Comparison of ENCODE assay signal across 8 cellular contexts in genomic region chr1:243848165-243849088, GRCh38. TPM values are rescaled to one million over a fixed set of nuclear protein-coding genes. Genes with fewer than 3 reads are reported as not detected.
A peak's percentile ranks its signal among the peaks of the same experiment; 100 is the strongest.
DNase-seq lines count a peak whose midpoint lies in the region; ATAC-seq and TF ChIP-seq lines count a peak whose summit lies in the region.

No MANE protein-coding gene starts in this region.

- POLR2A ChIA-PET in PC-9 (lab: Charles Lee; ENCODE audit: unreplicated experiment): no interaction called here

- H3K4me3 ChIP-seq in GM06990 (replicated peaks; ENCODE audit: low read depth, low read length): peak overlapping the region; percentile 75
- peak overlapping the region; percentile 69 for H3K4me3 ChIP-seq in PC-9
- H3K4me3 ChIP-seq in esophagus squamous epithelium: peak overlapping the region; percentile 65 to 90 (median 84)
- H3K4me3 ChIP-seq in prostate gland: peak overlapping the region; percentile 89 to 91

- no peaks in the 10 kb centered on the region; the same call in 1 of the 2 replicates for H4K20me1 ChIP-seq in PC-9 (ENCODE audit: insufficient read depth)

- H3K4me1 ChIP-seq in PC-9 (replicated peaks; ENCODE audit: insufficient read depth): peaks cover 52% of the 10 kb centered on the region
- H3K4me1 ChIP-seq in esophagus squamous epithelium: peaks cover 0 to 41% (median 0%) of the 10 kb centered on the region in 3 donors
- H3K4me1 ChIP-seq in prostate gland (replicated peaks): no peaks in the 10 kb centered on the region

- H2AFZ ChIP-seq in PC-9: peak overlapping the region; percentile 59

- no peak for TF ChIP-seq CTCF in GM06990 (IDR thresholded peaks at IDR 0.05; ENCODE audit: insufficient read depth, low read length, poor library complexity, severe bottlenecking)
- no peak for TF ChIP-seq CTCF in PC-9 (conservative IDR thresholded peaks at IDR 0.05)
- TF ChIP-seq CTCF in esophagus squamous epithelium (IDR thresholded peaks at IDR 0.05): no peak
- TF ChIP-seq CTCF in prostate gland (IDR thresholded peaks at IDR 0.05): no peak

- H3K36me3 ChIP-seq in GM06990 (ENCODE audit: control insufficient read depth, insufficient read depth, low read length) (no peaks in the 10 kb centered on the region), PC-9 (ENCODE audit: low read depth) (0 out of 2 replicates have a peak, but pooled peaks cover 8% of the 10 kb centered on the region), esophagus squamous epithelium (no peaks in the 10 kb centered on the region), prostate gland (no peaks in the 10 kb centered on the region)

- no peaks in the 10 kb centered on the region for H3K9me2 ChIP-seq in PC-9 (ENCODE audit: insufficient read depth)

- peaks cover 84% of the 10 kb centered on the region for H3K79me2 ChIP-seq in PC-9 (ENCODE audit: low read depth)

- H3K27me3 ChIP-seq in GM06990 (replicated peaks; ENCODE audit: control insufficient read depth, insufficient read depth, low read length): no peaks in the 10 kb centered on the region
- no peaks in the 10 kb centered on the region for H3K27me3 ChIP-seq in PC-9 (ENCODE audit: insufficient read depth, low read depth)
- peaks cover 0 to 33% (median 0%) of the 10 kb centered on the region in 4 donors for H3K27me3 ChIP-seq in esophagus squamous epithelium
- H3K27me3 ChIP-seq in prostate gland (replicated peaks; ENCODE audit: insufficient read depth): no peaks in the 10 kb centered on the region

- peaks cover 37% of the 10 kb centered on the region for H3F3A ChIP-seq in PC-9 (ENCODE audit: insufficient read depth, low read depth)

- ATAC-seq in GM18867 (IDR thresholded peaks at IDR 0.05; ENCODE audit: unreplicated experiment) (no peak), HG03095 (IDR thresholded peaks at IDR 0.05; ENCODE audit: unreplicated experiment) (no peak)

- H3K27ac ChIP-seq in PC-9 (peak overlapping the region; percentile 70), esophagus squamous epithelium (peak overlapping the region; percentile 92 to 98 (median 94)), prostate gland (peak overlapping the region; percentile 99)

- intact Hi-C loops in PC-9 (cut with micrococcal nuclease; ENCODE audit: unreplicated experiment): loop anchor here (1.0 to 10.0 kb wide), 3 partner anchors 79 to 504 kb away; no protein-coding TSS in a partner anchor
- intact Hi-C loops in esophagus squamous epithelium (cut with DNase I): no loop called here
- intact Hi-C loops in prostate gland (cut with DNase I): loop anchor here (2.0 to 10.0 kb wide), 4 partner anchors 56 to 606 kb away; partner anchors contain the start of gene ADSS2

- no peak for TF ChIP-seq POLR2A in esophagus squamous epithelium (IDR thresholded peaks at IDR 0.05)
- no peak for TF ChIP-seq POLR2A in prostate gland (IDR thresholded peaks at IDR 0.05)

- CTCF ChIA-PET in PC-9 (lab: Charles Lee): no interaction called here

- DNase-seq in GM06990 (ENCODE audit: extremely low read depth, insufficient read length) (no peak), PC-9 (no peak), esophagus squamous epithelium (lab: John Stamatoyannopoulos, UW) (no peak), prostate gland (ENCODE audit: low spot score) (no peak), D341Med (ENCODE audit: low spot score) (no peak), activated gamma-delta T cell treated with Interleukin-2 at 50 U/mL for 16 hours (no peak)

- BruUV-seq in PC-9 (replicated peaks; lab: Mats Ljungman, UMichigan): TSS peak; percentile 68

- no peaks in the 10 kb centered on the region for H3K9me3 ChIP-seq in PC-9 (ENCODE audit: insufficient read depth, low read depth)
- H3K9me3 ChIP-seq in esophagus squamous epithelium: no peaks in the 10 kb centered on the region
- no peaks in the 10 kb centered on the region for H3K9me3 ChIP-seq in prostate gland

- 37 to 42% methylated on average over 8 of the region's 8 CpGs for WGBS in esophagus squamous epithelium, 2 donors
- 39% methylated on average over 8 of the region's 8 CpGs for WGBS in prostate gland

- H3K4me2 ChIP-seq in PC-9: peak overlapping the region; percentile 88

RNA-seq across cellular contexts. Expression of gene AKT3, which starts 1.6 kb away (rescaled TPM):
- total RNA-seq in PC-9 (2021): 105 and 133 TPM in 2 replicates
- total RNA-seq in esophagus squamous epithelium: 10 to 100 TPM in 2 of 4 donors, 1 to 10 TPM in 2; 2.0 to 32.2 (median 9.3) TPM
- total RNA-seq in prostate gland: 10 to 100 TPM; 40.7 to 62.7 TPM
